In genomic region chr13:110110783-110111182, GRCh38 we compare ENCODE assay signal across 20 cellular contexts.
"Had no signal": no experiment of that assay in that cellular context is flagged by ENCODE, and none has a peak within 500 bp of the region (broad histone marks: within the 10 kb centered on the region; RNA-seq: fewer than 3 reads in every experiment).

No MANE protein-coding gene starts in this region.

- DNase-seq: hippocampal formation; kidney glomerular epithelial cell; left colon; left lung; lower lobe of right lung; mammary epithelial cell; mesenchymal stem cell; naive thymus-derived CD8-positive, alpha-beta T cell; nucleus accumbens; pancreas; posterior cingulate gyrus; right lobe of liver; spleen; stimulated activated CD4-positive, alpha-beta T cell treated with anti-CD3 and anti-CD28 coated beads, Interleukin-4, amount 100 ng/mL, for 24 hours; stimulated activated naive CD4-positive, alpha-beta T cell; transverse colon; upper lobe of right lung had no signal

- H3K4me1 ChIP-seq: left lung, pancreas, prostate gland, spleen had no signal

- H3K4me3 ChIP-seq: left lung, lower lobe of right lung, pancreas, prostate gland, right lobe of liver, skin epidermis, spleen, transverse colon, upper lobe of right lung had no signal

- H3K9me3 ChIP-seq: left lung, lower lobe of right lung, pancreas, prostate gland, right lobe of liver, spleen, transverse colon, upper lobe of right lung had no signal

- H3K36me3 ChIP-seq: left lung, lower lobe of right lung, pancreas, prostate gland, right lobe of liver, spleen, transverse colon, upper lobe of right lung had no signal

- H3K27me3 ChIP-seq: pancreas, right lobe of liver, upper lobe of right lung had no signal

- H3K27ac ChIP-seq: left lung, lower lobe of right lung, pancreas, right lobe of liver, skin epidermis, spleen, upper lobe of right lung had no signal

- ATAC-seq: left colon; left lung; lower lobe of right lung; naive thymus-derived CD8-positive, alpha-beta T cell; pancreas; right lobe of liver; stimulated activated effector memory CD8-positive, alpha-beta T cell treated with anti-CD3 and anti-CD28 coated beads, Interleukin-12 subunit alpha, Interleukin-12 subunit beta, amount 100 ng/mL, for 72 hours; upper lobe of right lung had no signal
